12 cellular contexts compared by ENCODE assay signal in the genomic region with DNA sequence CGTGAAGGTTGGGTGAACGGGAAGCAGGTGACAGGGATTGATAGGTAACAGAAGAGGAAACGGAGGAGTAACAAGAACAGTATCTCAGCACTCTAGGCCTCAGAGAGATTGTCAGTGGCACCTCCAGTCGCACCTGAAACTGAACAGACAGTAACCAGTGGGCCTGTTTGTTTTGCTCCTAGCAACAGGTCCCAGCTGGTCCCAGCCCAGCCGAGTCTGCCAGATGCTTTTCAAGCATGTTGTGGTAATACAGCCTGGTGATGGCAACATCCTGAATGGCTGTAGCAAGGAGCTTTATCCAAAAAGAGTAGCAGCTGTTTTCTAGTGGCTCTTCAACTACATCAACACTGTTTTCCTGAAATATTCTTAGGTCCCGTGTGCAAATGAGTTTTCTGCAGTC. TPM values are rescaled to one million over a fixed set of nuclear protein-coding genes. Genes with fewer than 3 reads are reported as not detected.
DNase-seq lines count a peak whose midpoint lies in the region; ATAC-seq and TF ChIP-seq lines count a peak whose summit lies in the region.
"Had no signal": no experiment of that assay in that cellular context is flagged by ENCODE, and none has a peak within 500 bp of the region (broad histone marks: within the 10 kb centered on the region; RNA-seq: fewer than 3 reads in every experiment).

No MANE protein-coding gene starts in this region.

- peaks cover 5% of the 10 kb centered on the region for H3K27me3 ChIP-seq in fibroblast of lung (ENCODE audit: control insufficient read depth, insufficient read depth, low read length)

- ATAC-seq in activated CD4-positive, alpha-beta T cell treated with anti-CD3 and anti-CD28 coated beads for 36 hours: no peak
- ATAC-seq: stimulated activated memory B cell treated with anti-CD40 and anti-IgM and Interleukin-4, amounts not matched to agents 10 μg/mL and 1 μg/mL and 100 μg/mL, for 72 hours had no signal

- H3K9ac ChIP-seq in fibroblast of lung (ENCODE audit: insufficient read depth, low read length): no peak overlapping the region

- no peak overlapping the region for H3K4me3 ChIP-seq in fibroblast of lung (replicated peaks in 1 of 4; ENCODE audit: control extremely low read depth in 1 of 4, insufficient read depth in 1 of 4, low read depth in 3 of 4, low read length in 4 of 4)

- POLR2A ChIA-PET in activated CD4-positive, alpha-beta T cell treated with anti-CD3 and anti-CD28 coated beads for 36 hours (lab: Charles Lee): no interaction called here

- H3K4me1 ChIP-seq in fibroblast of lung (ENCODE audit: control insufficient read depth, extremely low read depth, insufficient read depth, low read length): peaks cover 2% of the 10 kb centered on the region

- CTCF ChIA-PET in activated CD4-positive, alpha-beta T cell treated with anti-CD3 and anti-CD28 coated beads for 36 hours (lab: Charles Lee): interaction anchor here (0.7 kb wide), 2 partner anchors 21 to 134 kb away, joined by 3 read pairs; no protein-coding TSS in a partner anchor

- DNase-seq in ELF-1 (ENCODE audit: low read depth, low spot score) (peak; percentile 6), NCI-H524 treated with DMSO at 0.1 percent for 48 hours (lab: John Stamatoyannopoulos, UW) (peak; percentile 58), fibroblast of lung (ENCODE audit: low read depth in 2 of 2) (peak; percentile 23 to 72), myocyte (ENCODE audit: low read depth) (peak; percentile 18), D341Med (ENCODE audit: low spot score) (no peak), cerebellum (ENCODE audit: low spot score) (no peak), GDM1 (lab: John Stamatoyannopoulos, UW) (no peak)
- no peak for DNase-seq in activated CD4-positive, alpha-beta T cell treated with anti-CD3 and anti-CD28 coated beads for 36 hours
- DNase-seq: activated CD4-positive, alpha-beta T cell treated with anti-CD3 and anti-CD28 coated beads, Interleukin-2, amount 10 ng/mL, durations not matched to agents 24 days and 14 days; CD4-positive, alpha-beta T cell had no signal

- no peaks in the 10 kb centered on the region for H3K9me3 ChIP-seq in fibroblast of lung (ENCODE audit: control insufficient read depth, insufficient read depth, low read depth, low read length)

- H3K4me1 Mint-ChIP-seq in activated CD4-positive, alpha-beta T cell treated with anti-CD3 and anti-CD28 coated beads for 36 hours: peaks cover 3% of the 10 kb centered on the region
- H3K4me1 Mint-ChIP-seq: activated CD4-positive, alpha-beta T cell treated with anti-CD3 and anti-CD28 coated beads, Interleukin-2, amount 10 ng/mL, durations not matched to agents 24 days and 14 days; stimulated activated memory B cell treated with anti-CD40 and anti-IgM and Interleukin-4, amounts not matched to agents 10 μg/mL and 1 μg/mL and 100 μg/mL, for 72 hours had no signal

- no peak for TF ChIP-seq CTCF in fibroblast of lung (conservative IDR thresholded peaks at IDR 0.05 in 1 of 2, IDR thresholded peaks at IDR 0.05 in 1 of 2; ENCODE audit: low read depth in 1 of 2, low read length in 2 of 2)

- no peaks in the 10 kb centered on the region for H4K20me1 ChIP-seq in fibroblast of lung (ENCODE audit: control insufficient read depth, extremely low read depth, insufficient read depth, low read length)

- H3K9me3 Mint-ChIP-seq in activated CD4-positive, alpha-beta T cell treated with anti-CD3 and anti-CD28 coated beads for 36 hours (ENCODE audit: low read depth): no peaks in the 10 kb centered on the region
- H3K9me3 Mint-ChIP-seq: activated CD4-positive, alpha-beta T cell treated with anti-CD3 and anti-CD28 coated beads, Interleukin-2, amount 10 ng/mL, durations not matched to agents 24 days and 14 days; CD4-positive, alpha-beta T cell; stimulated activated memory B cell treated with anti-CD40 and anti-IgM and Interleukin-4, amounts not matched to agents 10 μg/mL and 1 μg/mL and 100 μg/mL, for 72 hours had no signal

- no peak overlapping the region for H2AFZ ChIP-seq in fibroblast of lung (ENCODE audit: low read length)

- no peaks in the 10 kb centered on the region for H3K36me3 ChIP-seq in fibroblast of lung (ENCODE audit: control insufficient read depth, insufficient read depth, low read length)

- no peak overlapping the region for H3K27ac ChIP-seq in fibroblast of lung (ENCODE audit: insufficient read depth, low read length)

- H3K27me3 Mint-ChIP-seq in activated CD4-positive, alpha-beta T cell treated with anti-CD3 and anti-CD28 coated beads for 36 hours: peaks cover 22% of the 10 kb centered on the region

- no peak overlapping the region for H3K4me2 ChIP-seq in fibroblast of lung (ENCODE audit: extremely low read depth, insufficient read depth, low read length)

- intact Hi-C loops in activated CD4-positive, alpha-beta T cell treated with anti-CD3 and anti-CD28 coated beads for 36 hours (cut with DNase I, micrococcal nuclease): no loop called here

- no peak overlapping the region for H3K4me3 Mint-ChIP-seq in activated CD4-positive, alpha-beta T cell treated with anti-CD3 and anti-CD28 coated beads for 36 hours
- H3K4me3 Mint-ChIP-seq: activated CD4-positive, alpha-beta T cell treated with anti-CD3 and anti-CD28 coated beads, Interleukin-2, amount 10 ng/mL, durations not matched to agents 24 days and 14 days; CD4-positive, alpha-beta T cell; stimulated activated memory B cell treated with anti-CD40 and anti-IgM and Interleukin-4, amounts not matched to agents 10 μg/mL and 1 μg/mL and 100 μg/mL, for 72 hours had no signal

- no peaks in the 10 kb centered on the region for H3K36me3 Mint-ChIP-seq in activated CD4-positive, alpha-beta T cell treated with anti-CD3 and anti-CD28 coated beads for 36 hours (ENCODE audit: low read depth)
- H3K36me3 Mint-ChIP-seq: stimulated activated memory B cell treated with anti-CD40 and anti-IgM and Interleukin-4, amounts not matched to agents 10 μg/mL and 1 μg/mL and 100 μg/mL, for 72 hours had no signal

- no peaks in the 10 kb centered on the region for H3K79me2 ChIP-seq in fibroblast of lung (ENCODE audit: control insufficient read depth, insufficient read depth, low read length)

- H3K27ac Mint-ChIP-seq in activated CD4-positive, alpha-beta T cell treated with anti-CD3 and anti-CD28 coated beads for 36 hours: no peak overlapping the region
- H3K27ac Mint-ChIP-seq: activated CD4-positive, alpha-beta T cell treated with anti-CD3 and anti-CD28 coated beads, Interleukin-2, amount 10 ng/mL, durations not matched to agents 24 days and 14 days; CD4-positive, alpha-beta T cell; stimulated activated memory B cell treated with anti-CD40 and anti-IgM and Interleukin-4, amounts not matched to agents 10 μg/mL and 1 μg/mL and 100 μg/mL, for 72 hours had no signal

RNA-seq across cellular contexts. Expression of gene CACNB2, which starts 4.7 kb away (rescaled TPM):
- total RNA-seq in fibroblast of lung (0.66 and 1.5 TPM in 2 replicates), myocyte (not detected in 2 replicates), cerebellum (16.2 TPM)
- polyA plus RNA-seq in fibroblast of lung: 0.70 and 1.2 TPM in 2 replicates
- polyA plus RNA-seq in fibroblast of lung (2012): 0.43 and 0.54 TPM in 2 replicates
- 1.8 TPM in 1 of 2 replicates, not detected in the other for polyA minus RNA-seq in fibroblast of lung (ENCODE audit: low replicate concordance)
- 0.15 TPM for polyA plus RNA-seq in myocyte (2012)
- total RNA-seq in activated CD4-positive, alpha-beta T cell treated with anti-CD3 and anti-CD28 coated beads for 36 hours: not detected
- total RNA-seq: activated CD4-positive, alpha-beta T cell treated with anti-CD3 and anti-CD28 coated beads, Interleukin-2, amount 10 ng/mL, durations not matched to agents 24 days and 14 days; HT1080 had no signal

Comparison
In these comparisons a context has a peak if more than half of its experiments do, and no peak if none do; other contexts are left out.
1. DNase-seq: peak in ELF-1 (single experiment), NCI-H524 treated with DMSO at 0.1 percent for 48 hours (single experiment), fibroblast of lung (2 of 2) and myocyte (single experiment); none in activated CD4-positive, alpha-beta T cell treated with anti-CD3 and anti-CD28 coated beads for 36 hours (single experiment), D341Med (single experiment), cerebellum (single experiment) and GDM1 (single experiment).